ENCODE assay signal across 21 cellular contexts in genomic region chr10:30199376-30200018, GRCh38.
"Had no signal": no experiment of that assay in that cellular context is flagged by ENCODE, and none has a peak within 500 bp of the region (broad histone marks: within the 10 kb centered on the region; RNA-seq: fewer than 3 reads in every experiment).

No MANE protein-coding gene starts in this region.

- DNase-seq: activated CD4-positive, alpha-beta memory T cell treated with anti-CD3 and anti-CD28 coated beads for 36 hours; activated CD4-positive, alpha-beta T cell treated with anti-CD3 and anti-CD28 coated beads for 36 hours; activated CD8-positive, alpha-beta memory T cell treated with anti-CD3 and anti-CD28 coated beads, Interleukin-2, amount 10 ng/mL, durations not matched to agents 7 days and 5 days; activated naive CD4-positive, alpha-beta T cell treated with anti-CD3 and anti-CD28 coated beads, Interleukin-2, amount 10 ng/mL, durations not matched to agents 7 days and 5 days; activated T-cell treated with anti-CD3 and anti-CD28 coated beads, Interleukin-2, amount 50 U/mL, for 1 hour; adrenal gland; colonic mucosa; effector memory CD4-positive, alpha-beta T cell; heart left ventricle; immature natural killer cell; left cardiac atrium; natural killer cell; occipital lobe; right cardiac atrium; small intestine; stimulated activated CD4-positive, alpha-beta T cell treated with anti-CD3 and anti-CD28 coated beads, Interleukin-4, amount 100 ng/mL, for 24 hours; stimulated activated naive CD4-positive, alpha-beta T cell; substantia nigra had no signal

- H3K27ac ChIP-seq: adrenal gland, colonic mucosa, heart left ventricle, tibial nerve, vagina had no signal

- H3K4me3 ChIP-seq: adrenal gland, colonic mucosa, heart left ventricle, lung, tibial nerve, vagina had no signal

- ATAC-seq: activated CD4-positive, alpha-beta T cell treated with anti-CD3 and anti-CD28 coated beads for 36 hours; activated CD8-positive, alpha-beta memory T cell treated with anti-CD3 and anti-CD28 coated beads, Interleukin-2, amount 10 ng/mL, durations not matched to agents 7 days and 5 days; heart left ventricle; left cardiac atrium; natural killer cell; right cardiac atrium had no signal
